28 cellular contexts compared by ENCODE assay signal in genomic region chr22:33221566-33221965, GRCh38.
DNase-seq lines count a peak whose midpoint lies in the region; ATAC-seq and TF ChIP-seq lines count a peak whose summit lies in the region.
"Had no signal": no experiment of that assay in that cellular context is flagged by ENCODE, and none has a peak within 500 bp of the region (broad histone marks: within the 10 kb centered on the region; RNA-seq: fewer than 3 reads in every experiment).

No MANE protein-coding gene starts in this region.

- no TSS peak for BruUV-seq in MCF 10A (replicated peaks; lab: Mats Ljungman, UMichigan)

- H3K4me3 ChIP-seq in breast epithelium (peak overlapping the region; percentile 18 to 56 (median 35)), esophagus muscularis mucosa (peak overlapping the region; percentile 7 to 30 (median 16)), subcutaneous abdominal adipose tissue (ENCODE audit: low read depth in 1 of 5, low read length in 5 of 5) (peak overlapping the region in 4 of 5 donors; percentile 38 to 59 (median 43))
- H3K4me3 ChIP-seq: lower lobe of right lung, upper lobe of right lung had no signal

- H3K36me3 Mint-ChIP-seq in MCF 10A (ENCODE audit: insufficient read depth, unreplicated experiment), result no peaks in the 10 kb centered on the region

- H3K27ac ChIP-seq in breast epithelium (peak overlapping the region in 1 of 2 donors; percentile 71), esophagus muscularis mucosa (replicated peaks in 1 of 4) (no peak overlapping the region), subcutaneous abdominal adipose tissue (ENCODE audit: low read depth, low read length) (peak overlapping the region; percentile 69)
- H3K27ac ChIP-seq: 22Rv1, lower lobe of right lung, upper lobe of right lung had no signal

- no peak for TF ChIP-seq EP300 in esophagus muscularis mucosa (IDR thresholded peaks at IDR 0.05)

- no peak for TF ChIP-seq POLR2A in breast epithelium (IDR thresholded peaks at IDR 0.05)
- no peak for TF ChIP-seq POLR2A in esophagus muscularis mucosa (IDR thresholded peaks at IDR 0.05; ENCODE audit: low read depth)

- H3K9me3 Mint-ChIP-seq in MCF 10A (ENCODE audit: unreplicated experiment), result no peaks in the 10 kb centered on the region
- H3K9me3 Mint-ChIP-seq: activated B cell treated with CpG ODN at 0.5 μM for 24 hours had no signal

- ATAC-seq in left ventricle myocardium superior (peak; percentile 79), GM18909 (IDR thresholded peaks at IDR 0.05; ENCODE audit: poor library complexity, unreplicated experiment) (no peak), GM18517 (IDR thresholded peaks at IDR 0.05; ENCODE audit: unreplicated experiment) (no peak)
- ATAC-seq: HCT116, HepG2, lower lobe of right lung, upper lobe of right lung had no signal

- H3K27me3 Mint-ChIP-seq in MCF 10A (ENCODE audit: insufficient read depth, unreplicated experiment), result no peaks in the 10 kb centered on the region
- H3K27me3 Mint-ChIP-seq: activated B cell treated with CpG ODN at 0.5 μM for 24 hours had no signal

- DNase-seq in breast epithelium (ENCODE audit: low spot score in 2 of 2) (no peak), MCF 10A (ENCODE audit: unreplicated experiment) (no peak), esophagus muscularis mucosa (ENCODE audit: extremely low spot score) (no peak), left ventricle myocardium superior (no peak), mesenteric fat pad (ENCODE audit: low spot score) (no peak)
- DNase-seq: activated B cell treated with CpG ODN at 0.5 μM for 24 hours; activated CD4-positive, alpha-beta T cell treated with anti-CD3 and anti-CD28 coated beads, Interleukin-2, amount 50 U/mL, for 4 hours; activated CD8-positive, alpha-beta memory T cell treated with anti-CD3 and anti-CD28 coated beads, Interleukin-2, amount 50 U/mL, for 4 hours; activated naive CD4-positive, alpha-beta T cell treated with anti-CD3 and anti-CD28 coated beads, Interleukin-2, amount 50 U/mL, for 16 hours; AML-193; anterior cingulate cortex; caudate nucleus; hippocampal formation; lower lobe of right lung; NCI-H1048; NCI-H187; NCI-H82; stimulated activated CD8-positive, alpha-beta memory T cell treated with anti-CD3 and anti-CD28 coated beads, Interleukin-4, amount 100 ng/mL, for 48 hours; substantia nigra; T-helper 9 cell; upper lobe of right lung had no signal

- CTCF ChIA-PET in MCF 10A (lab: Yijun Ruan, JAX), result interaction anchor here (0.7 to 1.3 kb wide), 3 partner anchors 8 to 18 kb away, joined by 3 to 6 read pairs (median 3); no protein-coding TSS in a partner anchor

- 62% methylated on average over 3 of the region's 3 CpGs for WGBS in esophagus muscularis mucosa

- H3K27me3 ChIP-seq in breast epithelium (no peaks in the 10 kb centered on the region), esophagus muscularis mucosa (no peaks in the 10 kb centered on the region), subcutaneous abdominal adipose tissue (ENCODE audit: control insufficient read depth in 5 of 5, insufficient read depth in 4 of 5, low read length in 5 of 5) (peaks cover 0 to 8% (median 5%) of the 10 kb centered on the region in 5 donors)
- H3K27me3 ChIP-seq: upper lobe of right lung had no signal

- H3K9ac ChIP-seq in subcutaneous abdominal adipose tissue (ENCODE audit: low read length in 5 of 5), result no peak overlapping the region

- H3K4me1 ChIP-seq in breast epithelium, result no peaks in the 10 kb centered on the region
- H3K4me1 ChIP-seq in esophagus muscularis mucosa, result no peaks in the 10 kb centered on the region
- peaks cover 0 to 10% (median 0%) of the 10 kb centered on the region in 5 donors for H3K4me1 ChIP-seq in subcutaneous abdominal adipose tissue (ENCODE audit: control insufficient read depth in 5 of 5, insufficient read depth in 5 of 5, low read length in 5 of 5)
- H3K4me1 ChIP-seq: lower lobe of right lung, upper lobe of right lung had no signal

- no peaks in the 10 kb centered on the region for H3K36me3 ChIP-seq in breast epithelium
- no peaks in the 10 kb centered on the region for H3K36me3 ChIP-seq in esophagus muscularis mucosa
- H3K36me3 ChIP-seq in subcutaneous abdominal adipose tissue (ENCODE audit: control insufficient read depth in 5 of 5, insufficient read depth in 5 of 5, low read length in 5 of 5), result no peaks in the 10 kb centered on the region
- H3K36me3 ChIP-seq: lower lobe of right lung, upper lobe of right lung had no signal

- no peaks in the 10 kb centered on the region for H3K9me3 ChIP-seq in breast epithelium
- H3K9me3 ChIP-seq in esophagus muscularis mucosa, result no peaks in the 10 kb centered on the region
- peaks cover 0 to 3% (median 0%) of the 10 kb centered on the region in 5 donors for H3K9me3 ChIP-seq in subcutaneous abdominal adipose tissue (ENCODE audit: control insufficient read depth in 5 of 5, low read length in 5 of 5)
- H3K9me3 ChIP-seq: lower lobe of right lung, upper lobe of right lung had no signal

- H3K4me3 Mint-ChIP-seq in MCF 10A (ENCODE audit: unreplicated experiment), result no peak overlapping the region
- H3K4me3 Mint-ChIP-seq: activated B cell treated with CpG ODN at 0.5 μM for 24 hours had no signal

- intact Hi-C loops in breast epithelium (cut with DNase I; ENCODE audit: low total_unique reads), result no loop called here
- intact Hi-C loops in MCF 10A (cut with micrococcal nuclease), result no loop called here
- intact Hi-C loops in esophagus muscularis mucosa (cut with DNase I), result no loop called here
- intact Hi-C loops in left ventricle myocardium superior (cut with micrococcal nuclease), result no loop called here

- POLR2A ChIA-PET in MCF 10A (lab: Yijun Ruan, JAX), result interaction anchor here (0.7 kb wide), 1 partner anchor 14 kb away, joined by 3 read pairs; no protein-coding TSS in a partner anchor

- H3K27ac Mint-ChIP-seq in MCF 10A (ENCODE audit: low read depth, unreplicated experiment), result no peak overlapping the region
- H3K27ac Mint-ChIP-seq: activated B cell treated with CpG ODN at 0.5 μM for 24 hours, progenitor cell of endocrine pancreas had no signal

- TF ChIP-seq CTCF in breast epithelium (IDR thresholded peaks at IDR 0.05) (no peak), MCF 10A (IDR thresholded peaks at IDR 0.05; ENCODE audit: unreplicated experiment) (no peak), esophagus muscularis mucosa (IDR thresholded peaks at IDR 0.05) (no peak)

- peaks cover 8% of the 10 kb centered on the region for H3K4me1 Mint-ChIP-seq in MCF 10A (ENCODE audit: insufficient read depth, unreplicated experiment)
